8 cellular contexts compared by ENCODE assay signal in the genomic region with DNA sequence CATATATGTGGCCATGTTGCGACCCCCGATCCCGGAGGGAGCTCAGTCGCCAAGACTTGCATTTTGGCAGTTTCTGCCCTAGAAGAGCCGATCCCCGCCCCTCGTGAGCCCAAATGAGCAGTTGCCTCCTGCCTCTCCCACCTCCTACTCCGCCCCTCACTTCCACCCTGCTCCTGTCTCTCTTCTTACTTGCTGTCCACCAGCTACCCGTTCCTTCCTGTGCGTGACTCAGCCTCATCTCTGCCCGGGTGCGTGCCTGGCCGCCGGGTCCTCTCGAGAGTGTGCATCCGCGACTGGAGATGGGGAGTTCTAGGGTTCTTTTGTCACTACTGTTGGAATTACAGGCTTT. TPM values are rescaled to one million over a fixed set of nuclear protein-coding genes. Genes with fewer than 3 reads are reported as not detected.
A peak's percentile ranks its signal among the peaks of the same experiment; 100 is the strongest.
DNase-seq lines count a peak whose midpoint lies in the region; ATAC-seq and TF ChIP-seq lines count a peak whose summit lies in the region.

No MANE protein-coding gene starts in this region.

- TF ChIP-seq CTCF in AG04450 (IDR thresholded peaks at IDR 0.05; ENCODE audit: low read depth, low read length) (no peak), endothelial cell (IDR thresholded peaks at IDR 0.05; ENCODE audit: unreplicated experiment) (no peak), mucosa of descending colon (IDR thresholded peaks at IDR 0.05) (no peak)

- peaks cover 18% of the 10 kb centered on the region for H3K36me3 Mint-ChIP-seq in endothelial cell (ENCODE audit: low read depth, unreplicated experiment)

- peak; percentile 53 for DNase-seq in AG04450 (ENCODE audit: low read depth, low spot score)
- no peak for DNase-seq in NT2/D1 (ENCODE audit: low read depth, low spot score)
- DNase-seq in activated CD8-positive, alpha-beta memory T cell treated with anti-CD3 and anti-CD28 coated beads, Interleukin-2, amount 50 U/mL, for 24 hours (ENCODE audit: extremely low read depth), result peak; percentile 30
- DNase-seq in endothelial cell (ENCODE audit: low spot score), result peak; percentile 72
- peak; percentile 47 to 74 (median 60) for DNase-seq in mucosa of descending colon
- DNase-seq in stimulated activated CD8-positive, alpha-beta memory T cell treated with anti-CD3 and anti-CD28 coated beads, Interleukin-4, amount 100 ng/mL, for 1 hour (ENCODE audit: low read depth in 2 of 2, low spot score in 1 of 2), result peak; percentile 45 to 49

- CTCF ChIA-PET in AG04450 (lab: Charles Lee), result interaction anchor here (0.5 to 1.2 kb wide), 2 partner anchors 101 to 141 kb away, joined by 4 to 5 read pairs; no protein-coding TSS in a partner anchor

- H3K9me3 ChIP-seq in AG04450 (ENCODE audit: control insufficient read depth, insufficient read depth, low read length), result no peaks in the 10 kb centered on the region; the same call in 1 of the 2 replicates
- no peaks in the 10 kb centered on the region for H3K9me3 ChIP-seq in NT2/D1 (ENCODE audit: insufficient read depth, low read length)
- H3K9me3 ChIP-seq in mucosa of descending colon, result no peaks in the 10 kb centered on the region

- peak overlapping the region; percentile 99 for H3K4me3 Mint-ChIP-seq in endothelial cell (ENCODE audit: unreplicated experiment)

- H3K4me1 Mint-ChIP-seq in endothelial cell (ENCODE audit: unreplicated experiment), result peaks cover 42% of the 10 kb centered on the region

- H3K27me3 ChIP-seq in AG04450 (ENCODE audit: control insufficient read depth, insufficient read depth, low read length) (peaks cover 7% of the 10 kb centered on the region), NT2/D1 (ENCODE audit: insufficient read depth, insufficient read length) (no peaks in the 10 kb centered on the region)

- H3K27me3 Mint-ChIP-seq in endothelial cell (ENCODE audit: unreplicated experiment), result peaks cover 17% of the 10 kb centered on the region

- peak; percentile 69 for ATAC-seq in GM18517 (IDR thresholded peaks at IDR 0.05; ENCODE audit: unreplicated experiment)
- ATAC-seq in HG03064 (IDR thresholded peaks at IDR 0.05; ENCODE audit: low read depth, unreplicated experiment), result peak; percentile 60
- peak; percentile 83 for ATAC-seq in mucosa of descending colon

- no peaks in the 10 kb centered on the region for H3K4me1 ChIP-seq in NT2/D1 (ENCODE audit: insufficient read depth, insufficient read length)
- H3K4me1 ChIP-seq in mucosa of descending colon (ENCODE audit: low read depth), result peaks cover 35% of the 10 kb centered on the region

- intact Hi-C loops in mucosa of descending colon (cut with DNase I, micrococcal nuclease), result no loop called here

- H3K36me3 ChIP-seq in NT2/D1 (ENCODE audit: insufficient read depth, insufficient read length, low read length) (peaks cover 19% of the 10 kb centered on the region), mucosa of descending colon (ENCODE audit: low read depth) (no peaks in the 10 kb centered on the region)

- peak overlapping the region; percentile 96 for H3K4me3 ChIP-seq in AG04450 (ENCODE audit: low read depth, low read length)
- peak overlapping the region; percentile 90 for H3K4me3 ChIP-seq in NT2/D1 (ENCODE audit: insufficient read length, low read depth)
- H3K4me3 ChIP-seq in mucosa of descending colon, result peak overlapping the region; percentile 87

- H3K9ac ChIP-seq in NT2/D1 (ENCODE audit: insufficient read length, low read depth), result peak overlapping the region; percentile 92

- no peaks in the 10 kb centered on the region for H3K9me3 Mint-ChIP-seq in endothelial cell (ENCODE audit: unreplicated experiment)

- H3K27ac Mint-ChIP-seq in endothelial cell (ENCODE audit: unreplicated experiment), result peak overlapping the region; percentile 99

- POLR2A ChIA-PET in AG04450 (lab: Yijun Ruan, JAX), result interaction anchor here (0.7 to 1.2 kb wide), 2 partner anchors 41 to 51 kb away, joined by 3 to 4 read pairs; no protein-coding TSS in a partner anchor

- H3K27ac ChIP-seq in AG04450 (ENCODE audit: low read depth, low read length), result peak overlapping the region; percentile 94

RNA-seq across cellular contexts. Expression of a gene that starts 0.6 kb away (rescaled TPM):
- polyA plus RNA-seq in AG04450 (2011; rRNA removed), result 29.5 and 32.2 TPM in 2 replicates
- polyA minus RNA-seq in AG04450 (2011; rRNA and poly(A)+ RNA removed), result 70.4 and 82.2 TPM in 2 replicates
- total RNA-seq in endothelial cell (ENCODE audit: unreplicated experiment), result 78.8 TPM
- 10 to 100 TPM; 33.9 to 59.3 (median 40.9) TPM for total RNA-seq in mucosa of descending colon
